8 cellular contexts compared by ENCODE assay signal in genomic region chr12:96375841-96376249, GRCh38. TPM values are rescaled to one million over a fixed set of nuclear protein-coding genes. Genes with fewer than 3 reads are reported as not detected.
DNase-seq lines count a peak whose midpoint lies in the region; ATAC-seq, FAIRE-seq and TF ChIP-seq lines count a peak whose summit lies in the region.

No MANE protein-coding gene starts in this region.

- H3K9me3 Mint-ChIP-seq in activated T-helper 1 cell treated with anti-CD3 and anti-CD28 coated beads, Interleukin-12 subunit alpha, Interleukin-12 subunit beta, Interleukin-2, Interleukin-4 antibody, amounts not matched to agents 30 ng/mL and 10 ng/mL and 1 ng/mL, durations not matched to agents 14 hours and 24 hours and 36 hours: peaks cover 15% of the 10 kb centered on the region

- peak; percentile 89 for DNase-seq in endothelial cell of umbilical vein (ENCODE audit: low read depth, low spot score)
- DNase-seq in activated T-helper 1 cell treated with anti-CD3 and anti-CD28 coated beads, Interleukin-12 subunit alpha, Interleukin-12 subunit beta, Interleukin-2, Interleukin-4 antibody, amounts not matched to agents 30 ng/mL and 10 ng/mL and 1 ng/mL, durations not matched to agents 14 hours and 24 hours and 36 hours (ENCODE audit: low spot score): no peak
- DNase-seq in ecto neural progenitor cell (ENCODE audit: low spot score): no peak
- no peak for DNase-seq in SK-N-DZ (ENCODE audit: low spot score)
- DNase-seq in midbrain (lab: John Stamatoyannopoulos, UW): no peak

- H3K4me1 Mint-ChIP-seq in activated T-helper 1 cell treated with anti-CD3 and anti-CD28 coated beads, Interleukin-12 subunit alpha, Interleukin-12 subunit beta, Interleukin-2, Interleukin-4 antibody, amounts not matched to agents 30 ng/mL and 10 ng/mL and 1 ng/mL, durations not matched to agents 14 hours and 24 hours and 36 hours (ENCODE audit: low read depth): peaks cover 69% of the 10 kb centered on the region

- FAIRE-seq in endothelial cell of umbilical vein (lab: Jason Lieb, UNC): no peak

- CTCF ChIA-PET in endothelial cell of umbilical vein (lab: Charles Lee): interaction anchor here (1.0 to 1.4 kb wide), 8 partner anchors 9 to 141 kb away, joined by 3 to 4 read pairs (median 4); no protein-coding TSS in a partner anchor

- no peaks in the 10 kb centered on the region for H3K36me3 ChIP-seq in DOHH2 (ENCODE audit: control insufficient read depth, low read length)
- peaks cover 0 to 3% of the 10 kb centered on the region in 2 experiments for H3K36me3 ChIP-seq in endothelial cell of umbilical vein (ENCODE audit: control insufficient read depth in 2 of 2, extremely low read depth in 1 of 2, insufficient read depth in 2 of 2, low read length in 2 of 2)

- TF ChIP-seq CTCF in DOHH2 (IDR thresholded peaks at IDR 0.05; ENCODE audit: low read depth, low read length, poor library complexity, severe bottlenecking) (no peak), endothelial cell of umbilical vein (IDR thresholded peaks at IDR 0.05; ENCODE audit: extremely low read depth in 1 of 2, insufficient read depth in 1 of 2, low read depth in 1 of 2, low read length in 2 of 2) (no peak)

- no peak overlapping the region for H2AFZ ChIP-seq in endothelial cell of umbilical vein (ENCODE audit: low read depth, low read length)

- H3K4me2 ChIP-seq in DOHH2 (ENCODE audit: low read length) (peak overlapping the region; percentile 69), endothelial cell of umbilical vein (ENCODE audit: insufficient read depth, low read length) (peak overlapping the region; percentile 28)

- peak; percentile 58 for TF ChIP-seq POLR2A in endothelial cell of umbilical vein (IDR thresholded peaks at IDR 0.05; ENCODE audit: low read depth, low read length)

- H3K27me3 ChIP-seq in DOHH2 (ENCODE audit: control insufficient read depth, low read length): no peaks in the 10 kb centered on the region
- no peaks in the 10 kb centered on the region for H3K27me3 ChIP-seq in endothelial cell of umbilical vein (ENCODE audit: control insufficient read depth in 2 of 2, insufficient read depth in 2 of 2, low read length in 2 of 2)

- no peak overlapping the region for H3K27ac Mint-ChIP-seq in activated T-helper 1 cell treated with anti-CD3 and anti-CD28 coated beads, Interleukin-12 subunit alpha, Interleukin-12 subunit beta, Interleukin-2, Interleukin-4 antibody, amounts not matched to agents 30 ng/mL and 10 ng/mL and 1 ng/mL, durations not matched to agents 14 hours and 24 hours and 36 hours

- 0 out of 2 replicates have a peak overlapping the region, but pooled peaks have one; percentile 1 for H3K27ac ChIP-seq in DOHH2 (ENCODE audit: low read depth, low read length)
- H3K27ac ChIP-seq in endothelial cell of umbilical vein (ENCODE audit: insufficient read depth, low read depth, low read length): peak overlapping the region; percentile 69

- H3K4me3 ChIP-seq in DOHH2 (ENCODE audit: low read length) (peak overlapping the region; percentile 41; the same call in 1 of the 2 replicates), endothelial cell of umbilical vein (replicated peaks in 1 of 3; ENCODE audit: insufficient read depth in 1 of 3, low read depth in 1 of 3, low read length in 3 of 3) (no peak overlapping the region)

- H3K9me2 ChIP-seq in DOHH2 (replicated peaks; ENCODE audit: control insufficient read depth, low read length): no peaks in the 10 kb centered on the region

- POLR2A ChIA-PET in endothelial cell of umbilical vein (lab: Charles Lee): interaction anchor here (0.7 to 2.9 kb wide), 6 partner anchors 9 to 125 kb away, joined by 3 to 11 read pairs (median 4); no protein-coding TSS in a partner anchor

- intact Hi-C loops in endothelial cell of umbilical vein (cut with micrococcal nuclease): no loop called here
- intact Hi-C loops in activated T-helper 1 cell treated with anti-CD3 and anti-CD28 coated beads, Interleukin-12 subunit alpha, Interleukin-12 subunit beta, Interleukin-2, Interleukin-4 antibody, amounts not matched to agents 30 ng/mL and 10 ng/mL and 1 ng/mL, durations not matched to agents 14 hours and 24 hours and 36 hours (cut with micrococcal nuclease): loop anchor here (1.0 to 5.0 kb wide), 2 partner anchors 8 to 34 kb away; no protein-coding TSS in a partner anchor

- H3K9me3 ChIP-seq in DOHH2 (ENCODE audit: control insufficient read depth, insufficient read depth, low read length) (no peaks in the 10 kb centered on the region), endothelial cell of umbilical vein (replicated peaks; ENCODE audit: control insufficient read depth, insufficient read depth, low read length) (no peaks in the 10 kb centered on the region)

- peaks cover 15% of the 10 kb centered on the region for H3F3A ChIP-seq in DOHH2 (ENCODE audit: control insufficient read depth, insufficient read depth)

- H3K79me2 ChIP-seq in DOHH2 (ENCODE audit: control insufficient read depth, low read length): peaks cover 97% of the 10 kb centered on the region
- peaks cover 99% of the 10 kb centered on the region for H3K79me2 ChIP-seq in endothelial cell of umbilical vein (ENCODE audit: control insufficient read depth, insufficient read depth, low read length)

- no TSS peak for BruUV-seq in endothelial cell of umbilical vein (replicated peaks; lab: Mats Ljungman, UMichigan)

- H3K9me1 ChIP-seq in endothelial cell of umbilical vein (replicated peaks; ENCODE audit: control insufficient read depth, extremely low read depth, insufficient read depth, low read length): no peaks in the 10 kb centered on the region

- ATAC-seq in GM19455 (IDR thresholded peaks at IDR 0.05; ENCODE audit: unreplicated experiment): peak; percentile 41
- ATAC-seq in HG03378 (IDR thresholded peaks at IDR 0.05; ENCODE audit: unreplicated experiment): peak; percentile 68

- peaks cover 10% of the 10 kb centered on the region for H3K36me3 Mint-ChIP-seq in activated T-helper 1 cell treated with anti-CD3 and anti-CD28 coated beads, Interleukin-12 subunit alpha, Interleukin-12 subunit beta, Interleukin-2, Interleukin-4 antibody, amounts not matched to agents 30 ng/mL and 10 ng/mL and 1 ng/mL, durations not matched to agents 14 hours and 24 hours and 36 hours (ENCODE audit: low read depth)

- H4K20me1 ChIP-seq in DOHH2 (ENCODE audit: control insufficient read depth, insufficient read depth, low read depth, low read length) (peaks cover 12% of the 10 kb centered on the region; the same call in 1 of the 2 replicates), endothelial cell of umbilical vein (replicated peaks; ENCODE audit: control insufficient read depth, extremely low read depth, insufficient read depth, low read length) (peaks cover 28% of the 10 kb centered on the region)

- H3K4me1 ChIP-seq in DOHH2 (ENCODE audit: control insufficient read depth, low read length): peaks cover 75% of the 10 kb centered on the region
- peaks cover 86% of the 10 kb centered on the region for H3K4me1 ChIP-seq in endothelial cell of umbilical vein (ENCODE audit: control insufficient read depth, extremely low read depth, insufficient read depth, low read length)

- H3K9ac ChIP-seq in endothelial cell of umbilical vein (replicated peaks; ENCODE audit: extremely low read depth, insufficient read depth, low read length): peak overlapping the region; percentile 19

- no peaks in the 10 kb centered on the region for H3K27me3 Mint-ChIP-seq in activated T-helper 1 cell treated with anti-CD3 and anti-CD28 coated beads, Interleukin-12 subunit alpha, Interleukin-12 subunit beta, Interleukin-2, Interleukin-4 antibody, amounts not matched to agents 30 ng/mL and 10 ng/mL and 1 ng/mL, durations not matched to agents 14 hours and 24 hours and 36 hours (ENCODE audit: insufficient read depth)

- no peak overlapping the region for H3K4me3 Mint-ChIP-seq in activated T-helper 1 cell treated with anti-CD3 and anti-CD28 coated beads, Interleukin-12 subunit alpha, Interleukin-12 subunit beta, Interleukin-2, Interleukin-4 antibody, amounts not matched to agents 30 ng/mL and 10 ng/mL and 1 ng/mL, durations not matched to agents 14 hours and 24 hours and 36 hours

- dilution Hi-C loops in endothelial cell of umbilical vein (cut with MboI; ENCODE audit: extremely low pct_ligation_motif_present, low sequenced_read_pairs): no loop called here

TF ChIP-seq in endothelial cell of umbilical vein, 7 proteins besides CTCF, POLR2A, EP300 and RAD21:
- TF ChIP-seq, protein P1, sequence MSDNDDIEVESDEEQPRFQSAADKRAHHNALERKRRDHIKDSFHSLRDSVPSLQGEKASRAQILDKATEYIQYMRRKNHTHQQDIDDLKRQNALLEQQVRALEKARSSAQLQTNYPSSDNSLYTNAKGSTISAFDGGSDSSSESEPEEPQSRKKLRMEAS (IDR thresholded peaks at IDR 0.05; ENCODE audit: insufficient read depth, insufficient read length): no peak
- no peak for TF ChIP-seq GATA2 (IDR thresholded peaks at IDR 0.05; ENCODE audit: insufficient read depth, insufficient read length, low read depth, low read length)
- TF ChIP-seq FOS (IDR thresholded peaks at IDR 0.05; ENCODE audit: borderline replicate concordance, insufficient read depth, low read length): no peak
- peak; percentile 35 for TF ChIP-seq JUN (IDR thresholded peaks at IDR 0.05; ENCODE audit: borderline replicate concordance, insufficient read depth, insufficient read length, low read depth)
- TF ChIP-seq EZH2 (IDR thresholded peaks at IDR 0.05; ENCODE audit: borderline replicate concordance, low read depth, low read length, severe bottlenecking): no peak
TF ChIP-seq in endothelial cell of umbilical vein: peak in this region for 1.

RNA-seq across cellular contexts. Expression of gene CDK17, which starts 24.4 kb away (rescaled TPM):
- 176 and 193 TPM in 2 replicates for total RNA-seq in endothelial cell of umbilical vein
- polyA plus RNA-seq in endothelial cell of umbilical vein: 53.6 and 61.1 TPM in 2 replicates
- 62.9 and 67.5 TPM in 2 replicates for polyA plus RNA-seq in endothelial cell of umbilical vein (2011; cell fraction: cytosol; rRNA removed)
- polyA plus RNA-seq in endothelial cell of umbilical vein (2011; cell fraction: nucleus; rRNA removed): 180 and 190 TPM in 2 replicates
- polyA plus RNA-seq in endothelial cell of umbilical vein (2012): 76.5 and 115 TPM in 2 replicates
- 302 and 356 TPM in 2 replicates for polyA minus RNA-seq in endothelial cell of umbilical vein
- polyA minus RNA-seq in endothelial cell of umbilical vein (2011; cell fraction: cytosol; rRNA and poly(A)+ RNA removed): 32.8 TPM
- 1,081 and 1,155 TPM in 2 replicates for polyA minus RNA-seq in endothelial cell of umbilical vein (2011; cell fraction: nucleus; rRNA and poly(A)+ RNA removed)
- total RNA-seq in activated T-helper 1 cell treated with anti-CD3 and anti-CD28 coated beads, Interleukin-12 subunit alpha, Interleukin-12 subunit beta, Interleukin-2, Interleukin-4 antibody, amounts not matched to agents 30 ng/mL and 10 ng/mL and 1 ng/mL, durations not matched to agents 14 hours and 24 hours and 36 hours: 32.4 and 37.1 TPM in 2 replicates
- 18.0 and 26.2 TPM in 2 replicates for polyA plus RNA-seq in SK-N-DZ (2014; cell fraction: cytosol; rRNA removed)
- polyA plus RNA-seq in SK-N-DZ (2014; cell fraction: nucleus; rRNA removed): 14.4 and 14.6 TPM in 2 replicates
